ENCODE assay signal across 26 cellular contexts in the genomic region with DNA sequence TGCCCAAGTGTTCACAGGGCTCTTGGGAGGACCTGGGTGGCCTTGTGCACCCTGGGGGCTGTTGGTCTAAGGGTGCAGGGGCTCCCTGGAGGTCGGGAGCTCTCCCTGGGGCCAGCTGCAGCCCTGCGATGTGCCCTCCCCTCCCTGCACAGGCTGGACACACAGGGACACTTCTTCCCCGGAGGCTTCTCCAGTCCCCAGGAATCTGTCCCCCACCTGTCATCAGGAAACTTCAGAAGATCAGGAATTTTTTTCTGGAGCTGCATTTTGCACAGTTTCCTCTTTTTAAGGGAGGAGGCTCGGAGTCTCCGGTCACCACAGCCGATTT.
DNase-seq lines count a peak whose midpoint lies in the region; ATAC-seq, FAIRE-seq and TF ChIP-seq lines count a peak whose summit lies in the region.
"Had no signal": no experiment of that assay in that cellular context is flagged by ENCODE, and none has a peak within 500 bp of the region (broad histone marks: within the 10 kb centered on the region; RNA-seq: fewer than 3 reads in every experiment).

No MANE protein-coding gene starts in this region.

- H4K20me1 ChIP-seq in HepG2 (ENCODE audit: insufficient read depth, low read length), result peaks cover 11% of the 10 kb centered on the region; the same call in 1 of the 2 replicates
- H4K20me1 ChIP-seq in osteoblast (ENCODE audit: insufficient read depth, low read length), result no peaks in the 10 kb centered on the region

- FAIRE-seq in HepG2 (lab: Jason Lieb, UNC), result no peak
- FAIRE-seq: A549, D721Med, GM19239, H54, HTR-8/SVneo, RCC 7860 had no signal

- CTCF ChIA-PET in HepG2 (lab: Yijun Ruan, JAX; ENCODE audit: low intra/inter-chr PET ratio, low total read pairs), result no interaction called here

- no TSS peak for BruUV-seq in HepG2 (replicated peaks; lab: Mats Ljungman, UMichigan)

- no peak for TF ChIP-seq RAD21 in HepG2 (CRISPR knock-in tag; IDR thresholded peaks at IDR 0.05)

- DNase-seq in right lobe of liver (peak in 2 of 3 donors; percentile 7 to 26), HepG2 (ENCODE audit: low spot score) (no peak), osteoblast (ENCODE audit: insufficient read length, low spot score, missing footprints) (peak; percentile 58), upper lobe of right lung (peak; percentile 38), RPMI8226 (no peak)
- no peak for DNase-seq in stimulated activated CD4-positive, alpha-beta T cell treated with anti-CD3 and anti-CD28 coated beads, Interleukin-12 subunit alpha, Interleukin-12 subunit beta, amount 100 ng/mL, for 4 hours
- DNase-seq: AML-193; CD4-positive, alpha-beta T cell; IMR-90; KG1; MG63; NCI-H1105 treated with DMSO at 0.1 percent for 48 hours; NCI-H146; NCI-H1930; NCI-H2107; NCI-H446; NCI-H524 treated with DMSO at 0.1 percent for 48 hours; NCI-H774 had no signal

- 52% methylated on average over 3 of the region's 6 CpGs for WGBS in right lobe of liver (ENCODE audit: insufficient coverage, low coverage, low lambda C conversion rate, missing lambda C conversion rate)
- 7% methylated on average over 5 of the region's 6 CpGs for WGBS in HepG2 (ENCODE audit: low lambda C conversion rate)

- intact Hi-C loops in right lobe of liver (cut with DNase I) (no loop called here), HepG2 (cut with micrococcal nuclease; ENCODE audit: unreplicated experiment) (no loop called here), upper lobe of right lung (cut with DNase I) (no loop called here)

- H3K4me2 ChIP-seq in HepG2 (ENCODE audit: low read depth, low read length), result no peak overlapping the region
- H3K4me2 ChIP-seq in osteoblast (ENCODE audit: insufficient read depth, low read length), result no peak overlapping the region
- H3K4me2 ChIP-seq: A549 had no signal

- H3K36me3 ChIP-seq in right lobe of liver (no peaks in the 10 kb centered on the region), HepG2 (replicated peaks in 1 of 2; ENCODE audit: control insufficient read depth in 1 of 2, insufficient read depth in 2 of 2, low read length in 2 of 2) (no peaks in the 10 kb centered on the region), osteoblast (ENCODE audit: insufficient read depth, low read length) (no peaks in the 10 kb centered on the region), upper lobe of right lung (no peaks in the 10 kb centered on the region)
- H3K36me3 ChIP-seq: BLaER1 treated with 17β-estradiol and CSF1 and Interleukin-3, amounts not matched to agents 10 nM and 100 nM; MG63 had no signal

- no peak for TF ChIP-seq CTCF in right lobe of liver (IDR thresholded peaks at IDR 0.05)
- TF ChIP-seq CTCF in HepG2 (CRISPR knock-in tag; IDR thresholded peaks at IDR 0.05), result no peak
- no peak for TF ChIP-seq CTCF in osteoblast (IDR thresholded peaks at IDR 0.05; ENCODE audit: extremely low read depth, low read depth, low read length)
- TF ChIP-seq CTCF in upper lobe of right lung (IDR thresholded peaks at IDR 0.05), result no peak

- H3K79me2 ChIP-seq in HepG2 (ENCODE audit: insufficient read depth, low read length) (no peaks in the 10 kb centered on the region), osteoblast (ENCODE audit: insufficient read depth, low read length) (no peaks in the 10 kb centered on the region)

- TF ChIP-seq EP300 in HepG2 (IDR thresholded peaks at IDR 0.05; ENCODE audit: low read depth in 2 of 2, low read length in 2 of 2), result no peak
- TF ChIP-seq EP300 in HepG2 (CRISPR knock-in tag; IDR thresholded peaks at IDR 0.05; ENCODE audit: borderline replicate concordance), result no peak

- POLR2A ChIA-PET in HepG2 (lab: Yijun Ruan, JAX), result no interaction called here

- H3K9me3 ChIP-seq in right lobe of liver, result peaks cover 0 to 9% (median 0%) of the 10 kb centered on the region in 4 donors
- H3K9me3 ChIP-seq in HepG2 (ENCODE audit: low read length), result peaks cover 6% of the 10 kb centered on the region
- peaks cover 2% of the 10 kb centered on the region for H3K9me3 ChIP-seq in osteoblast (ENCODE audit: low read depth, low read length)
- H3K9me3 ChIP-seq in upper lobe of right lung, result peaks cover 7% of the 10 kb centered on the region

- no peak for TF ChIP-seq POLR2A in right lobe of liver (IDR thresholded peaks at IDR 0.05)
- no peak for TF ChIP-seq POLR2A in HepG2 (IDR thresholded peaks at IDR 0.05; ENCODE audit: insufficient read depth in 1 of 2, low read depth in 2 of 2, low read length in 2 of 2)

- ATAC-seq in right lobe of liver (no peak), HepG2 (no peak), esophagus mucosa (peak; percentile 11), upper lobe of right lung (no peak)
- ATAC-seq: A549 had no signal

- H3K4me3 ChIP-seq in right lobe of liver (no peak overlapping the region), HepG2 (replicated peaks in 1 of 3; ENCODE audit: insufficient read depth in 1 of 3, low read depth in 2 of 3, low read length in 3 of 3) (no peak overlapping the region), osteoblast (ENCODE audit: insufficient read depth, low read length) (no peak overlapping the region), upper lobe of right lung (no peak overlapping the region)
- H3K4me3 ChIP-seq: A549; BLaER1 treated with 17β-estradiol and CSF1 and Interleukin-3, amounts not matched to agents 10 nM and 100 nM; MG63 had no signal

- in situ Hi-C loops in HepG2 (cut with HindIII; ENCODE audit: extremely low pct_ligation_motif_present, low pct_unique_long_range_greater_than_20kb), result no loop called here

- no peaks in the 10 kb centered on the region for H3K4me1 ChIP-seq in right lobe of liver
- H3K4me1 ChIP-seq in HepG2 (ENCODE audit: insufficient read depth, low read length), result no peaks in the 10 kb centered on the region
- no peaks in the 10 kb centered on the region for H3K4me1 ChIP-seq in osteoblast (ENCODE audit: insufficient read depth, low read length)
- no peaks in the 10 kb centered on the region for H3K4me1 ChIP-seq in upper lobe of right lung
- H3K4me1 ChIP-seq: A549 had no signal

- no peak overlapping the region for H3K9ac ChIP-seq in HepG2 (ENCODE audit: insufficient read depth, low read depth, low read length)
- H3K9ac ChIP-seq: BLaER1 treated with 17β-estradiol and CSF1 and Interleukin-3, amounts not matched to agents 10 nM and 100 nM had no signal

- H2AFZ ChIP-seq in HepG2 (ENCODE audit: low read length) (no peak overlapping the region), osteoblast (ENCODE audit: low read length) (no peak overlapping the region)

- H3K27ac ChIP-seq in right lobe of liver, result no peak overlapping the region
- no peak overlapping the region for H3K27ac ChIP-seq in HepG2 (ENCODE audit: extremely low read length, insufficient read depth, low read length)
- H3K27ac ChIP-seq in osteoblast (ENCODE audit: low read depth, low read length), result no peak overlapping the region
- H3K27ac ChIP-seq in upper lobe of right lung, result no peak overlapping the region
- H3K27ac ChIP-seq: A549; BLaER1 treated with 17β-estradiol and CSF1 and Interleukin-3, amounts not matched to agents 10 nM and 100 nM had no signal

- H3K27me3 ChIP-seq in right lobe of liver (peaks cover 0 to 18% of the 10 kb centered on the region in 2 donors), HepG2 (ENCODE audit: control insufficient read depth in 1 of 2, insufficient read depth in 2 of 2, low read length in 2 of 2) (peaks cover 4 to 43% of the 10 kb centered on the region in 2 experiments; a peak in 3 of 5 replicates), osteoblast (ENCODE audit: insufficient read depth, low read length) (peaks cover 17% of the 10 kb centered on the region), upper lobe of right lung (peaks cover 39% of the 10 kb centered on the region)

TF ChIP-seq in HepG2, 621 proteins besides CTCF, POLR2A, EP300 and RAD21:
- TF ChIP-seq ZNF232 (CRISPR knock-in tag; IDR thresholded peaks at IDR 0.05; ENCODE audit: borderline replicate concordance) (no peak), ZNF20 (CRISPR knock-in tag; IDR thresholded peaks at IDR 0.05) (no peak), ZNF720 (CRISPR knock-in tag; IDR thresholded peaks at IDR 0.05) (no peak), ZBTB20 (CRISPR knock-in tag; IDR thresholded peaks at IDR 0.05; ENCODE audit: borderline replicate concordance, low read depth) (no peak), ZBTB8A (CRISPR knock-in tag; IDR thresholded peaks at IDR 0.05; ENCODE audit: borderline replicate concordance, low read depth) (no peak), TEAD3 (CRISPR knock-in tag; optimal IDR thresholded peaks at IDR 0.05; ENCODE audit: borderline replicate concordance) (no peak), MTA3 (CRISPR knock-in tag; IDR thresholded peaks at IDR 0.05) (no peak), ZFP1 (CRISPR knock-in tag; IDR thresholded peaks at IDR 0.05) (no peak), RBM22 (optimal IDR thresholded peaks at IDR 0.05; ENCODE audit: low read length) (no peak)

Comparison
In these comparisons a context has a peak if more than half of its experiments do, and no peak if none do; other contexts are left out.
1. DNase-seq: peak in right lobe of liver (2 of 3), osteoblast (single experiment) and upper lobe of right lung (single experiment); none in HepG2 (single experiment), RPMI8226 (single experiment) and stimulated activated CD4-positive, alpha-beta T cell treated with anti-CD3 and anti-CD28 coated beads, Interleukin-12 subunit alpha, Interleukin-12 subunit beta, amount 100 ng/mL, for 4 hours (single experiment).